8 cellular contexts compared by ENCODE assay signal in the genomic region with DNA sequence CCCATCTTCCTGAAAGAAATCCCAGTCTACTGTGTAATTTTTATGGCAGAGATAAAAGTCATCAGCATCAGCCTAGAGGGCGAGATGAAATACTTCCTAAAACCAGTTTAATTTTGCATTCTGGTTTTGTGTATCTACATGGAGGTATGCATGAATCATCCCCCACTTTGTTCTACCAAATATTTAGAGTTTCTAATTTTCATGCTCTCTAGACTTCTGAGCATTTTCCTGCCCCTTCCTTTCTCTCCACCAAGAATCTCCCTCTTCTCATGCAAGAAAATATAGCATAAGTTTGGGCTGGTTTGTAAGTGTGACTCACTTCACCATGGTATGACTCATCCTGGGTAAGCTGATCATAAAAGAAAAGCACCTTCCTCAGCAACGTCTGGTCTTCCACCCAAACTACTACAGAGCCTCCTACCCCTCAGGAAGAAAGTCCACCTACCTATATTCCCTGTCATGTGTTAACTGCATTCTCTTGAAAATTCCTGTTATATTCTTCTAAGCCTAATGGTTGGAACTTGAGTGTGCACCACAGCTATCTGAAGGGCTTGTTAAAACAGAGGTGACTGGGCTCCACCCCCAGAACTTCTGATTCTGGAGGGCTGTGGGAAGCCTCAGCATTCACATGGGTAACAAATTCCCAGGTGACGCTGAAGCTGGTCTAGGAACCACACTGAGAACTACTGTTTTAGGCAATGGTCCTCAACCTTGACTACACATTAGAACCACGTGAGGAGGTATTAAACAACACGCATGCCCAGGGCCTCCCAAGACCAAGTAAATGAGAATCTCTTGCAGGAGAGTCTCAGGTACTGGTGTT. TPM values are rescaled to one million over a fixed set of nuclear protein-coding genes. Genes with fewer than 3 reads are reported as not detected.
A peak's percentile ranks its signal among the peaks of the same experiment; 100 is the strongest.
DNase-seq lines count a peak whose midpoint lies in the region; ATAC-seq and TF ChIP-seq lines count a peak whose summit lies in the region.

No MANE protein-coding gene starts in this region.

- 67 to 76% methylated on average over 3 of the region's 5 CpGs for WGBS in mesodermal cell (ENCODE audit: insufficient coverage in 2 of 2), 2 experiments

- CTCF ChIA-PET in activated CD8-positive, alpha-beta T cell treated with anti-CD3 and anti-CD28 coated beads for 36 hours (lab: Charles Lee), result interaction anchor here (0.8 to 1.4 kb wide), 4 partner anchors 8 to 104 kb away, joined by 3 to 7 read pairs (median 3); no protein-coding TSS in a partner anchor

- no peak overlapping the region for H3K27ac Mint-ChIP-seq in activated CD8-positive, alpha-beta T cell treated with anti-CD3 and anti-CD28 coated beads for 36 hours

- no peaks in the 10 kb centered on the region for H3K36me3 Mint-ChIP-seq in activated CD8-positive, alpha-beta T cell treated with anti-CD3 and anti-CD28 coated beads for 36 hours (ENCODE audit: low read depth)

- H3K4me1 ChIP-seq in mesodermal cell (ENCODE audit: control insufficient read depth, insufficient read depth, low read length, poor library complexity, severe bottlenecking), result peaks cover 2% of the 10 kb centered on the region

- H3K27ac ChIP-seq in mesodermal cell (ENCODE audit: low read depth, low read length, severe bottlenecking) (peak overlapping the region; percentile 20), substantia nigra (ENCODE audit: low read depth, low read length, poor library complexity, severe bottlenecking) (no peak overlapping the region)

- no peak overlapping the region for H3K4me3 Mint-ChIP-seq in activated CD8-positive, alpha-beta T cell treated with anti-CD3 and anti-CD28 coated beads for 36 hours

- intact Hi-C loops in activated CD8-positive, alpha-beta T cell treated with anti-CD3 and anti-CD28 coated beads for 36 hours (cut with micrococcal nuclease), result no loop called here

- H3K9me3 Mint-ChIP-seq in activated CD8-positive, alpha-beta T cell treated with anti-CD3 and anti-CD28 coated beads for 36 hours, result peaks cover 1% of the 10 kb centered on the region

- H3K36me3 ChIP-seq in mesodermal cell (ENCODE audit: control insufficient read depth, insufficient read depth, low read length), result no peaks in the 10 kb centered on the region

- H3K9me3 ChIP-seq in mesodermal cell (ENCODE audit: control insufficient read depth, low read length), result no peaks in the 10 kb centered on the region

- peaks cover 26% of the 10 kb centered on the region for H3K4me1 Mint-ChIP-seq in activated CD8-positive, alpha-beta T cell treated with anti-CD3 and anti-CD28 coated beads for 36 hours (ENCODE audit: low read depth)

- TF ChIP-seq CTCF in AG09309 (IDR thresholded peaks at IDR 0.05; ENCODE audit: control insufficient read depth, insufficient read depth, low read depth, low read length, missing control alignments), result no peak
- no peak for TF ChIP-seq CTCF in activated CD8-positive, alpha-beta T cell treated with anti-CD3 and anti-CD28 coated beads for 36 hours (IDR thresholded peaks at IDR 0.05)

- H3K4me3 ChIP-seq in AG09309 (ENCODE audit: control insufficient read depth, low read depth, low read length) (no peak overlapping the region), mesodermal cell (ENCODE audit: extremely low read depth, insufficient read depth, low read length, poor library complexity, severe bottlenecking) (no peak overlapping the region)

- ATAC-seq in GM19043 (IDR thresholded peaks at IDR 0.05; ENCODE audit: low read depth, unreplicated experiment), result peak; percentile 86
- peak; percentile 90 for ATAC-seq in HG03460 (IDR thresholded peaks at IDR 0.05; ENCODE audit: unreplicated experiment)
- ATAC-seq in activated CD8-positive, alpha-beta T cell treated with anti-CD3 and anti-CD28 coated beads for 36 hours, result peak; percentile 93

- H3K27me3 Mint-ChIP-seq in activated CD8-positive, alpha-beta T cell treated with anti-CD3 and anti-CD28 coated beads for 36 hours, result no peaks in the 10 kb centered on the region

- DNase-seq in AG09309 (ENCODE audit: low read depth), result peak; percentile 37
- DNase-seq in activated CD8-positive, alpha-beta T cell treated with anti-CD3 and anti-CD28 coated beads for 36 hours, result peak; percentile 24
- DNase-seq in substantia nigra (lab: John Stamatoyannopoulos, UW), result no peak
- no peak for DNase-seq in effector CD8-positive, alpha-beta T cell (lab: John Stamatoyannopoulos, UW)
- no peak for DNase-seq in DMS153 (lab: John Stamatoyannopoulos, UW)

- POLR2A ChIA-PET in activated CD8-positive, alpha-beta T cell treated with anti-CD3 and anti-CD28 coated beads for 36 hours (lab: Charles Lee), result interaction anchor here (0.7 to 1.0 kb wide), 2 partner anchors 29 to 144 kb away, joined by 3 to 4 read pairs; no protein-coding TSS in a partner anchor

RNA-seq across cellular contexts. Expression of gene RAPGEF4, which starts 37.4 kb away (rescaled TPM):
- total RNA-seq in activated CD8-positive, alpha-beta T cell treated with anti-CD3 and anti-CD28 coated beads for 36 hours, result 1 to 10 TPM in 1 of 2 experiments, under 1 TPM in 1; 0.85 to 1.3 TPM
- polyA plus RNA-seq in mesodermal cell (2013, experiment 1 of 2), result 5.1 TPM
- 2.8 TPM for polyA plus RNA-seq in mesodermal cell (2013, experiment 2 of 2)

Comparison
In these comparisons a context has a peak if more than half of its experiments do, and no peak if none do; other contexts are left out.
1. DNase-seq: peak in AG09309 (single experiment) and activated CD8-positive, alpha-beta T cell treated with anti-CD3 and anti-CD28 coated beads for 36 hours (single experiment); none in substantia nigra (0 of 49), effector CD8-positive, alpha-beta T cell (single experiment) and DMS153 (single experiment).
2. Peak in every context shown above with its lines, with median percentiles within 50 percentile points of each other: ATAC-seq.